9 cellular contexts compared by ENCODE assay signal in genomic region chr3:50205719-50206276, GRCh38. TPM values are rescaled to one million over a fixed set of nuclear protein-coding genes. Genes with fewer than 3 reads are reported as not detected.
A peak's percentile ranks its signal among the peaks of the same experiment; 100 is the strongest.
DNase-seq lines count a peak whose midpoint lies in the region; ATAC-seq, FAIRE-seq and TF ChIP-seq lines count a peak whose summit lies in the region.
"Had no signal": no experiment of that assay in that cellular context is flagged by ENCODE, and none has a peak within 500 bp of the region (broad histone marks: within the 10 kb centered on the region; RNA-seq: fewer than 3 reads in every experiment).

No MANE protein-coding gene starts in this region.

- H3K27me3 ChIP-seq in Caco-2 (replicated peaks; ENCODE audit: control insufficient read depth, insufficient read depth, low read length) (no peaks in the 10 kb centered on the region), Panc1 (ENCODE audit: control insufficient read depth, insufficient read depth, low read length) (no peaks in the 10 kb centered on the region)

- CTCF ChIA-PET in Caco-2 (lab: Charles Lee) (interaction anchor here (0.6 to 1.6 kb wide), 2 partner anchors 11 to 29 kb away, joined by 5 to 7 read pairs; no protein-coding TSS in a partner anchor), Panc1 (lab: Charles Lee) (no interaction called here), RWPE1 (lab: Yijun Ruan, JAX) (interaction anchor here (0.6 kb wide), 1 partner anchor 337 kb away, joined by 3 read pairs; no protein-coding TSS in a partner anchor)

- H3K27ac Mint-ChIP-seq in Caco-2 (ENCODE audit: unreplicated experiment) (no peak overlapping the region), naive B cell (no peak overlapping the region)

- H3K4me3 ChIP-seq in Caco-2 (ENCODE audit: low read depth, low read length) = peak overlapping the region; percentile 87
- H3K4me3 ChIP-seq in Panc1 (ENCODE audit: low read depth in 2 of 2, low read length in 2 of 2) = peak overlapping the region in 1 of 2 experiments; percentile 20; a peak in 3 of 4 replicates

- intact Hi-C loops in Caco-2 (cut with micrococcal nuclease; ENCODE audit: unreplicated experiment) = no loop called here
- intact Hi-C loops in Panc1 (cut with micrococcal nuclease; ENCODE audit: unreplicated experiment) = no loop called here

- H3K36me3 Mint-ChIP-seq in Caco-2 (ENCODE audit: insufficient read depth, unreplicated experiment) = peaks cover 4% of the 10 kb centered on the region
- H3K36me3 Mint-ChIP-seq in naive B cell = peaks cover 0 to 9% of the 10 kb centered on the region in 2 donors

- H3K4me3 Mint-ChIP-seq in Caco-2 (ENCODE audit: unreplicated experiment) = peak overlapping the region; percentile 73
- H3K4me3 Mint-ChIP-seq in naive B cell = peak overlapping the region in 5 of 8 donors; percentile 12 to 81 (median 66)

- in situ Hi-C loops in Panc1 (cut with HindIII; ENCODE audit: low pct_unique_long_range_greater_than_20kb, low sequenced_read_pairs) = no loop called here

- POLR2A ChIA-PET in Caco-2 (lab: Charles Lee) (no interaction called here), Panc1 (lab: Charles Lee) (no interaction called here), RWPE1 (lab: Yijun Ruan, JAX; ENCODE audit: low non-redundant PET) (no interaction called here)

- H3K9me3 ChIP-seq in Caco-2 (no peaks in the 10 kb centered on the region), Panc1 (ENCODE audit: control insufficient read depth, insufficient read depth, low read depth, low read length) (no peaks in the 10 kb centered on the region)

- H3K9me3 Mint-ChIP-seq in Caco-2 (ENCODE audit: unreplicated experiment) = no peaks in the 10 kb centered on the region
- peaks cover 0 to 2% (median 0%) of the 10 kb centered on the region in 7 donors for H3K9me3 Mint-ChIP-seq in naive B cell

- peaks cover 27% of the 10 kb centered on the region for H3K4me1 ChIP-seq in Caco-2
- H3K4me1 ChIP-seq in Panc1 (ENCODE audit: control insufficient read depth, insufficient read depth, low read length) = no peaks in the 10 kb centered on the region; the same call in 1 of the 2 replicates

- H3K4me1 Mint-ChIP-seq in Caco-2 (ENCODE audit: low read depth, unreplicated experiment) (peaks cover 15% of the 10 kb centered on the region), naive B cell (peaks cover 0 to 4% (median 3%) of the 10 kb centered on the region in 3 donors)

- ATAC-seq in Panc1 (peak; percentile 32), naive B cell (ENCODE audit: low read depth in 2 of 2) (peak; percentile 86 to 88)

- TF ChIP-seq CTCF in Caco-2 (IDR thresholded peaks at IDR 0.05; ENCODE audit: insufficient read depth in 1 of 2, low read depth in 1 of 2, low read length in 1 of 2, severe bottlenecking in 1 of 2, unreplicated experiment in 1 of 2) = no peak
- no peak for TF ChIP-seq CTCF in Panc1 (IDR thresholded peaks at IDR 0.05)
- no peak for TF ChIP-seq CTCF in RWPE1 (conservative IDR thresholded peaks at IDR 0.05; ENCODE audit: low read depth)
- TF ChIP-seq CTCF in D721Med (IDR thresholded peaks at IDR 0.05; ENCODE audit: insufficient read depth, missing control alignments) = no peak

- BruUV-seq in Caco-2 (replicated peaks; lab: Mats Ljungman, UMichigan) (no TSS peak), Panc1 (replicated peaks; lab: Mats Ljungman, UMichigan) (no TSS peak)

- H3K27ac ChIP-seq in Panc1 (ENCODE audit: low read length) (no peak overlapping the region), RWPE1 (no peak overlapping the region)

- no peak for FAIRE-seq in HTR-8/SVneo (lab: Jason Lieb, UNC)
- FAIRE-seq in D721Med (lab: Jason Lieb, UNC) = no peak

- peak in 1 of 2 experiments; percentile 30 for DNase-seq in Caco-2
- no peak for DNase-seq in Panc1 (ENCODE audit: low read depth, low spot score)
- DNase-seq in dermis blood vessel endothelial cell = peak; percentile 43
- peak; percentile 38 for DNase-seq in naive B cell
- DNase-seq in HTR-8/SVneo (ENCODE audit: insufficient read length, low spot score) = no peak
- no peak for DNase-seq in RWPE1 (ENCODE audit: low spot score)
- no peak for DNase-seq in D721Med (ENCODE audit: insufficient read length, low spot score)
- no peak for DNase-seq in HPDE6-E6E7 (ENCODE audit: extremely low spot score)

- H3K36me3 ChIP-seq in Caco-2 (ENCODE audit: control insufficient read depth, insufficient read depth, low read length) (no peaks in the 10 kb centered on the region), Panc1 (ENCODE audit: control insufficient read depth, insufficient read depth, low read length) (no peaks in the 10 kb centered on the region)

- H3K27me3 Mint-ChIP-seq in Caco-2 (ENCODE audit: insufficient read depth, unreplicated experiment) (no peaks in the 10 kb centered on the region), naive B cell (peaks cover 29 to 73% (median 53%) of the 10 kb centered on the region in 3 donors)

RNA-seq across cellular contexts. Expression of gene SLC38A3, which starts 0.7 kb away (rescaled TPM):
- total RNA-seq in Caco-2 (2022) = 11.4 and 16.8 TPM in 2 replicates
- total RNA-seq in Panc1 (2021; ENCODE audit: unreplicated experiment) = 6.0 TPM
- polyA plus RNA-seq in Panc1 (2012; ENCODE audit: insufficient read length) = 10.6 TPM
- not detected in 2 replicates for total RNA-seq in dermis blood vessel endothelial cell
- polyA plus RNA-seq in naive B cell (ENCODE audit: low read depth in 6 of 6) = not detected

RNA-seq across cellular contexts. Expression of gene GNAT1, which starts 14.4 kb away (rescaled TPM):
- 0.50 TPM in 1 of 2 replicates, not detected in the other for total RNA-seq in Caco-2 (2022)
- total RNA-seq in Panc1 (2021; ENCODE audit: unreplicated experiment) = not detected
- polyA plus RNA-seq in Panc1 (2012; ENCODE audit: insufficient read length) = not detected
- total RNA-seq in dermis blood vessel endothelial cell = not detected in 2 replicates
- polyA plus RNA-seq in naive B cell (ENCODE audit: low read depth in 6 of 6) = not detected
- total RNA-seq: activated CD8-positive, alpha-beta memory T cell treated with anti-CD3 and anti-CD28 coated beads for 36 hours had no signal

RNA-seq across cellular contexts. Expression of gene GNAI2, which starts 30.2 kb away (rescaled TPM):
- 59.3 and 62.0 TPM in 2 replicates for total RNA-seq in Caco-2 (2022)
- 170 TPM for total RNA-seq in Panc1 (2021; ENCODE audit: unreplicated experiment)
- 252 TPM for polyA plus RNA-seq in Panc1 (2012; ENCODE audit: insufficient read length)
- total RNA-seq in dermis blood vessel endothelial cell = 624 and 776 TPM in 2 replicates
- polyA plus RNA-seq in naive B cell (ENCODE audit: low read depth in 6 of 6) = 100 to 1,000 TPM; 472 to 669 (median 550) TPM

RNA-seq across cellular contexts. Expression of gene SEMA3F, which starts 50.7 kb away (rescaled TPM):
- total RNA-seq in Caco-2 (2022) = 11.3 and 16.5 TPM in 2 replicates
- total RNA-seq in Panc1 (2021; ENCODE audit: unreplicated experiment) = 69.6 TPM
- 104 TPM for polyA plus RNA-seq in Panc1 (2012; ENCODE audit: insufficient read length)
- 44.6 and 79.4 TPM in 2 replicates for total RNA-seq in dermis blood vessel endothelial cell
- polyA plus RNA-seq in naive B cell (ENCODE audit: low read depth in 6 of 6) = not detected

Comparison
In these comparisons a context has a peak if more than half of its experiments do, and no peak if none do; other contexts are left out.
1. DNase-seq: peak in dermis blood vessel endothelial cell (single experiment) and naive B cell (single experiment); none in Panc1 (single experiment), HTR-8/SVneo (single experiment), RWPE1 (single experiment), D721Med (single experiment) and HPDE6-E6E7 (single experiment).